19 cellular contexts compared by ENCODE assay signal in the genomic region with DNA sequence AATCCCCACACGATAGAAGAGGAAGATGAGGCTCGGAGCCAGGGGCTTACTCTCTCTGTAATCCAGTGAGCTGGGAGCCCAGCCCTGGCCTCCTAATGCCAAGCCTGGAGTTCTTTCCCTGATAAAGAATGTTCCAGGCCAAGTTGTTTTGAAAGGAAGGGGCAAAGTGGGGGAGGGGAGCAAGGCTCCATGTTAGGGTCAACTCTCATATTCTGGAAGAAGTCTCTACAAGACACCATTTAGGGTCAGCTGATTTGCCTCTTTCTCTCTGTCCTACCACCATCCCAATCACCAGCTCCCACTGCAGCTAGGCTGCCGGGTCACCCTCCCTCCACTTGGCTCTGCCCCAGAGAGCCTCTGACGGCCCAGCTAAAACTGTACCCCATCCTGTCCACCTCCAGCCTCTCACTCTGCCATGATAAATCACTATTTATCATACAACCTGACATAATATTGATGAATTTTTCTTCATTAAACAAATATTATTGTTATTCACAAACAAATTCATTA.
A peak's percentile ranks its signal among the peaks of the same experiment; 100 is the strongest.
DNase-seq lines count a peak whose midpoint lies in the region; ATAC-seq and TF ChIP-seq lines count a peak whose summit lies in the region.
"Had no signal": no experiment of that assay in that cellular context is flagged by ENCODE, and none has a peak within 500 bp of the region (broad histone marks: within the 10 kb centered on the region; RNA-seq: fewer than 3 reads in every experiment).

No MANE protein-coding gene starts in this region.

- intact Hi-C loops in Right ventricle myocardium inferior (cut with DNase I) (no loop called here), Right ventricle myocardium superior (cut with DNase I) (no loop called here), upper lobe of right lung (cut with DNase I) (no loop called here)

- no peak overlapping the region for H2AFZ ChIP-seq in neural progenitor cell (replicated peaks)
- H2AFZ ChIP-seq: GM23338 had no signal

- H3K9me3 Mint-ChIP-seq in neural progenitor cell: no peaks in the 10 kb centered on the region
- H3K9me3 Mint-ChIP-seq: GM23338, IgD-negative memory B cell had no signal

- no peaks in the 10 kb centered on the region for H3K79me2 ChIP-seq in neural progenitor cell (ENCODE audit: low read depth)

- H3K4me3 Mint-ChIP-seq in neural progenitor cell: peak overlapping the region; percentile 34
- H3K4me3 Mint-ChIP-seq: GM23338, IgD-negative memory B cell had no signal

- peaks cover 34% of the 10 kb centered on the region for H3K4me1 Mint-ChIP-seq in neural progenitor cell
- H3K4me1 Mint-ChIP-seq: IgD-negative memory B cell had no signal

- H3K4me1 ChIP-seq in neural progenitor cell (no peaks in the 10 kb centered on the region), upper lobe of right lung (no peaks in the 10 kb centered on the region)
- H3K4me1 ChIP-seq: SJCRH30 had no signal

- TF ChIP-seq CTCF in coronary artery (IDR thresholded peaks at IDR 0.05) (no peak), neural progenitor cell (IDR thresholded peaks at IDR 0.05) (no peak), upper lobe of right lung (IDR thresholded peaks at IDR 0.05) (no peak)

- DNase-seq in Right ventricle myocardium inferior (ENCODE audit: missing footprints) (peak; percentile 55), Right ventricle myocardium superior (no peak), coronary artery (ENCODE audit: low spot score) (peak; percentile 43), neural progenitor cell (ENCODE audit: low spot score) (no peak), upper lobe of right lung (peak; percentile 50), NCI-H2029 treated with DMSO at 0.1 percent for 48 hours (lab: John Stamatoyannopoulos, UW) (no peak)
- DNase-seq: NCI-H1105; NCI-H146; NCI-H2029; NCI-H226; NCI-H510A treated with DMSO at 0.1 percent for 48 hours; NCI-H774; NK-92 treated with Interleukin-12 subunit alpha and Interleukin-12 subunit beta, amount 100 ng/mL, for 24 hours; SJCRH30 had no signal

- H3K9me3 ChIP-seq in neural progenitor cell (ENCODE audit: low read depth) (no peaks in the 10 kb centered on the region), upper lobe of right lung (no peaks in the 10 kb centered on the region)
- H3K9me3 ChIP-seq: SJCRH30 had no signal

- H4K20me1 ChIP-seq in neural progenitor cell (ENCODE audit: low read depth): no peaks in the 10 kb centered on the region

- H3K36me3 Mint-ChIP-seq in neural progenitor cell: no peaks in the 10 kb centered on the region
- H3K36me3 Mint-ChIP-seq: IgD-negative memory B cell had no signal

- H3K27ac Mint-ChIP-seq in neural progenitor cell: no peak overlapping the region
- H3K27ac Mint-ChIP-seq: GM23338 had no signal

- no peaks in the 10 kb centered on the region for H3K27me3 ChIP-seq in neural progenitor cell
- no peaks in the 10 kb centered on the region for H3K27me3 ChIP-seq in upper lobe of right lung

- no peak overlapping the region for H3K4me3 ChIP-seq in coronary artery
- H3K4me3 ChIP-seq in neural progenitor cell: no peak overlapping the region
- H3K4me3 ChIP-seq in upper lobe of right lung: no peak overlapping the region
- H3K4me3 ChIP-seq: GM23338, SJCRH30 had no signal

- H3K27ac ChIP-seq in coronary artery: no peak overlapping the region
- no peak overlapping the region for H3K27ac ChIP-seq in neural progenitor cell
- H3K27ac ChIP-seq in upper lobe of right lung: no peak overlapping the region
- H3K27ac ChIP-seq: C4-2B, RWPE1, SJCRH30 had no signal

- ATAC-seq in Right ventricle myocardium inferior: no peak
- ATAC-seq in Right ventricle myocardium superior (ENCODE audit: poor library complexity): no peak
- ATAC-seq in upper lobe of right lung: no peak
- no peak for ATAC-seq in HG02981 (IDR thresholded peaks at IDR 0.05; ENCODE audit: unreplicated experiment)
- ATAC-seq: GM23338 had no signal

- H3K36me3 ChIP-seq in neural progenitor cell: no peaks in the 10 kb centered on the region
- H3K36me3 ChIP-seq in upper lobe of right lung: no peaks in the 10 kb centered on the region
- H3K36me3 ChIP-seq: SJCRH30 had no signal

- H3K27me3 Mint-ChIP-seq in neural progenitor cell (ENCODE audit: insufficient read depth, low read depth): peaks cover 3% of the 10 kb centered on the region

- H3K9ac ChIP-seq in neural progenitor cell: no peak overlapping the region

- no peak overlapping the region for H3K4me2 ChIP-seq in neural progenitor cell
- H3K4me2 ChIP-seq: GM23338 had no signal

- H3F3A ChIP-seq in neural progenitor cell (ENCODE audit: low read depth): no peaks in the 10 kb centered on the region

Comparison
In these comparisons a context has a peak if more than half of its experiments do, and no peak if none do; other contexts are left out.
1. DNase-seq: peak in Right ventricle myocardium inferior (single experiment), coronary artery (single experiment) and upper lobe of right lung (single experiment); none in Right ventricle myocardium superior (single experiment), neural progenitor cell (single experiment) and NCI-H2029 treated with DMSO at 0.1 percent for 48 hours (single experiment).